In genomic region chr2:24203029-24203786, GRCh38 we compare ENCODE assay signal across 17 cellular contexts. TPM values are rescaled to one million over a fixed set of nuclear protein-coding genes. Genes with fewer than 3 reads are reported as not detected.
A peak's percentile ranks its signal among the peaks of the same experiment; 100 is the strongest.
DNase-seq lines count a peak whose midpoint lies in the region; ATAC-seq and TF ChIP-seq lines count a peak whose summit lies in the region.
"Had no signal": no experiment of that assay in that cellular context is flagged by ENCODE, and none has a peak within 500 bp of the region (broad histone marks: within the 10 kb centered on the region; RNA-seq: fewer than 3 reads in every experiment).

No MANE protein-coding gene starts in this region.

- H3K23ac ChIP-seq in mesenchymal stem cell (ENCODE audit: low read length in 2 of 2) = no peak overlapping the region

- H3K4me3 ChIP-seq in H7 (ENCODE audit: insufficient read depth, low read depth, low read length) (no peak overlapping the region), Panc1 (ENCODE audit: low read depth in 2 of 2, low read length in 2 of 2) (no peak overlapping the region), fibroblast of villous mesenchyme (ENCODE audit: low read depth, low read length) (no peak overlapping the region), mesenchymal stem cell (ENCODE audit: insufficient read depth in 1 of 2, low read depth in 1 of 2, low read length in 2 of 2) (no peak overlapping the region)
- H3K4me3 ChIP-seq: SJSA1 had no signal

- H4K91ac ChIP-seq in mesenchymal stem cell (ENCODE audit: low read length) = no peak overlapping the region

- H3K18ac ChIP-seq in mesenchymal stem cell (ENCODE audit: low read depth in 1 of 2, low read length in 2 of 2) = no peak overlapping the region

- intact Hi-C loops in Panc1 (cut with micrococcal nuclease; ENCODE audit: unreplicated experiment) = no loop called here

- no peak overlapping the region for H3K9ac ChIP-seq in mesenchymal stem cell (ENCODE audit: low read length)

- H2AFZ ChIP-seq in mesenchymal stem cell (ENCODE audit: low read depth, low read length) = no peak overlapping the region

- H2AK5ac ChIP-seq in mesenchymal stem cell (ENCODE audit: low read length, severe bottlenecking) = no peak overlapping the region

- H3K36me3 ChIP-seq in H7 (replicated peaks; ENCODE audit: control insufficient read depth, insufficient read depth, low read length) (no peaks in the 10 kb centered on the region), Panc1 (ENCODE audit: control insufficient read depth, insufficient read depth, low read length) (no peaks in the 10 kb centered on the region; the same call in 1 of the 2 replicates), mesenchymal stem cell (ENCODE audit: control insufficient read depth in 1 of 2, insufficient read depth in 2 of 2, low read depth in 1 of 2, low read length in 2 of 2) (peaks cover 45% of the 10 kb centered on the region in 2 experiments)
- H3K36me3 ChIP-seq: SJSA1 had no signal

- H3K9me3 ChIP-seq in Panc1 (ENCODE audit: control insufficient read depth, insufficient read depth, low read depth, low read length) (no peaks in the 10 kb centered on the region), mesenchymal stem cell (ENCODE audit: control insufficient read depth, low read length) (no peaks in the 10 kb centered on the region)
- H3K9me3 ChIP-seq: SJSA1 had no signal

- in situ Hi-C loops in Panc1 (cut with HindIII; ENCODE audit: low pct_unique_long_range_greater_than_20kb, low sequenced_read_pairs) = no loop called here

- TF ChIP-seq CTCF in Panc1 (IDR thresholded peaks at IDR 0.05) (no peak), fibroblast of villous mesenchyme (IDR thresholded peaks at IDR 0.05; ENCODE audit: insufficient read depth, low read depth, low read length) (no peak)

- no peak overlapping the region for H2BK12ac ChIP-seq in mesenchymal stem cell (ENCODE audit: low read length in 2 of 2)

- ATAC-seq in Panc1 = no peak
- ATAC-seq: HCT116 had no signal

- CTCF ChIA-PET in Panc1 (lab: Charles Lee) = no interaction called here

- no peak overlapping the region for H2BK15ac ChIP-seq in mesenchymal stem cell (ENCODE audit: low read depth, poor library complexity, severe bottlenecking)

- H2BK5ac ChIP-seq in mesenchymal stem cell (ENCODE audit: low read depth, low read length, poor library complexity, severe bottlenecking) = no peak overlapping the region

- no peak overlapping the region for H3K4ac ChIP-seq in mesenchymal stem cell (ENCODE audit: low read depth in 1 of 2, low read length in 2 of 2)

- DNase-seq in H7 (peak; percentile 53), Panc1 (ENCODE audit: low read depth, low spot score) (no peak), fibroblast of villous mesenchyme (ENCODE audit: low read depth) (peak; percentile 21), myocyte (ENCODE audit: low read depth) (peak; percentile 17), NCI-H510A (lab: John Stamatoyannopoulos, UW) (no peak), NOMO-1 (lab: John Stamatoyannopoulos, UW; ENCODE audit: unreplicated experiment in 2 of 2) (no peak), NCI-H345 (lab: John Stamatoyannopoulos, UW) (no peak), mesenchymal stem cell (no peak)
- DNase-seq: ACHN; CD4-positive, alpha-beta memory T cell; KG1; NCI-H1436 treated with DMSO at 0.1 percent for 48 hours; NCI-H69; NK-92 treated with Interleukin-12 subunit alpha and Interleukin-12 subunit beta, amount 100 ng/mL, for 24 hours had no signal

- H4K8ac ChIP-seq in mesenchymal stem cell (ENCODE audit: low read length) = no peak overlapping the region

- BruUV-seq in Panc1 (replicated peaks; lab: Mats Ljungman, UMichigan) = TSS peak; percentile 58

- H3K14ac ChIP-seq in mesenchymal stem cell (ENCODE audit: low read length in 2 of 2) = no peak overlapping the region

- no peak overlapping the region for H2BK120ac ChIP-seq in mesenchymal stem cell (ENCODE audit: low read depth, low read length)

- WGBS in mesenchymal stem cell = 85% methylated on average over 19 of the region's 19 CpGs

- no peak overlapping the region for H3K4me2 ChIP-seq in mesenchymal stem cell (ENCODE audit: low read length, poor library complexity, severe bottlenecking)

- H3K27ac ChIP-seq in Panc1 (ENCODE audit: low read length) = no peak overlapping the region
- H3K27ac ChIP-seq in mesenchymal stem cell (ENCODE audit: low read length, poor library complexity, severe bottlenecking) = no peak overlapping the region
- H3K27ac ChIP-seq: SJSA1 had no signal

- no peaks in the 10 kb centered on the region for H3K79me1 ChIP-seq in mesenchymal stem cell (replicated peaks; ENCODE audit: low read length, poor library complexity, severe bottlenecking)

- POLR2A ChIA-PET in Panc1 (lab: Charles Lee) = no interaction called here

- H3K27me3 ChIP-seq in H7 (ENCODE audit: control insufficient read depth, insufficient read depth, low read length) = no peaks in the 10 kb centered on the region
- H3K27me3 ChIP-seq in Panc1 (ENCODE audit: control insufficient read depth, insufficient read depth, low read length) = no peaks in the 10 kb centered on the region
- H3K27me3 ChIP-seq in mesenchymal stem cell (ENCODE audit: control insufficient read depth in 1 of 2, insufficient read depth in 1 of 2, low read length in 2 of 2) = no peaks in the 10 kb centered on the region
- H3K27me3 ChIP-seq: SJSA1 had no signal

- H3K4me1 ChIP-seq in Panc1 (ENCODE audit: control insufficient read depth, insufficient read depth, low read length) = no peaks in the 10 kb centered on the region
- H3K4me1 ChIP-seq in mesenchymal stem cell (ENCODE audit: control insufficient read depth, insufficient read depth, low read depth, low read length) = peaks cover 27% of the 10 kb centered on the region
- H3K4me1 ChIP-seq: SJSA1 had no signal

RNA-seq across cellular contexts. Expression of gene FAM228A, which starts 28.4 kb away (rescaled TPM):
- total RNA-seq in H7 (2014; rRNA removed; shearing (Covaris generic)) = 0.14 and 0.18 TPM in 2 replicates
- total RNA-seq in Panc1 (2021; ENCODE audit: unreplicated experiment) (not detected), fibroblast of villous mesenchyme (0.43 and 0.64 TPM in 2 replicates), myocyte (not detected in 2 replicates)
- polyA plus RNA-seq in Panc1 (2012; ENCODE audit: insufficient read length) = not detected
- polyA plus RNA-seq in myocyte (2012) = 0.16 TPM
- polyA plus RNA-seq in mesenchymal stem cell (2013, experiment 1 of 2) = 0.76 TPM
- 0.52 TPM for polyA plus RNA-seq in mesenchymal stem cell (2013, experiment 2 of 2)
- total RNA-seq: B cell, SJSA1 had no signal

Comparison
In these comparisons a context has a peak if more than half of its experiments do, and no peak if none do; other contexts are left out.
1. DNase-seq: peak in H7 (single experiment), fibroblast of villous mesenchyme (single experiment) and myocyte (single experiment); none in Panc1 (single experiment), NCI-H510A (single experiment), NOMO-1 (0 of 2), NCI-H345 (single experiment) and mesenchymal stem cell (single experiment).